8 cellular contexts compared by ENCODE assay signal in the genomic region with DNA sequence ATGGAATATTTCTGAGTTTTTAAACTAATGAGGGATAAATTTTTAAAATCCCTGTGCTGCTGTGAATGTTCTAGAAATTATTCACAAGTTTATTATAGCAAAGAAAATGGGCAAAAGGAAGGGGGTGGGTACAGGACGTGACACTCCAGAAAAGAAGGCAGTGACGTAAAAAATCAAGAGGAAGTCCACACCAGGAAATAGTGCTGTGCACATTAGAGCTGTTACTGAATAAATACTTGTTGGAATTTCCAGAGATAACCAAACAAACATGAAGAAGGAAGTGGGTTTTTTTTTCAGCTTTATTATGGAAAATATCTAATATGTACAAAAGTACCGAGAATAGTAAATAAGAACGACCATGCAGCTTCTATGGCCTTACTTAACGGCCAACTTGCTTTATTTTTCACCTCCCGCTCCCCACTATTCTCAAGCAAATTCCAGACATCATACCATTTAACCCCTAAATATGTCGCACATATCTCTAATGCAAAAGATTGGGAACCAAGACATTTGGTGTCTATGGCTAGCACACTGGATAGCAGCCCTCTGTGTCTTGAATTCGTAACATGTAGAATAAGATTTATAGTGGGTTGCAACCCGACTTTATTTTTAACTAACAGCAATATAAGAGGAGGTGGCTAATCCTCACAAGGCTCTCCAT. TPM values are rescaled to one million over a fixed set of nuclear protein-coding genes. Genes with fewer than 3 reads are reported as not detected.
A peak's percentile ranks its signal among the peaks of the same experiment; 100 is the strongest.
DNase-seq lines count a peak whose midpoint lies in the region; ATAC-seq and TF ChIP-seq lines count a peak whose summit lies in the region.

No MANE protein-coding gene starts in this region.

- H3K27me3 ChIP-seq in iPS-15b (ENCODE audit: control insufficient read depth, insufficient read depth, low read length) = no peaks in the 10 kb centered on the region

- no peak for TF ChIP-seq CTCF in astrocyte of the cerebellum (IDR thresholded peaks at IDR 0.05; ENCODE audit: low read depth, low read length, missing control alignments)

- H3K4me3 Mint-ChIP-seq in activated CD4-positive, alpha-beta T cell treated with anti-CD3 and anti-CD28 coated beads, Interleukin-2, amount 10 ng/mL, durations not matched to agents 7 days and 5 days = peak overlapping the region; percentile 93

- peak overlapping the region; percentile 18 for H3K9ac ChIP-seq in iPS-15b (ENCODE audit: low read depth, low read length)

- H3K9me3 ChIP-seq in iPS-15b (ENCODE audit: control insufficient read depth, insufficient read depth, low read length) = no peaks in the 10 kb centered on the region

- peaks cover 54% of the 10 kb centered on the region for H3K4me1 Mint-ChIP-seq in activated CD4-positive, alpha-beta T cell treated with anti-CD3 and anti-CD28 coated beads, Interleukin-2, amount 10 ng/mL, durations not matched to agents 7 days and 5 days

- H3K27me3 Mint-ChIP-seq in activated CD4-positive, alpha-beta T cell treated with anti-CD3 and anti-CD28 coated beads, Interleukin-2, amount 10 ng/mL, durations not matched to agents 7 days and 5 days = no peaks in the 10 kb centered on the region

- H3K4me3 ChIP-seq in astrocyte of the cerebellum (ENCODE audit: low read depth, low read length) = peak overlapping the region; percentile 78
- H3K4me3 ChIP-seq in iPS-15b (ENCODE audit: low read depth, low read length) = peak overlapping the region; percentile 73
- H3K4me3 ChIP-seq in skeletal muscle cell (ENCODE audit: low read depth, low read length) = peak overlapping the region; percentile 75

- in situ Hi-C loops in astrocyte of the cerebellum (cut with HindIII; ENCODE audit: low sequenced_read_pairs) = no loop called here

- peak; percentile 6 for ATAC-seq in HG02885 (IDR thresholded peaks at IDR 0.05; ENCODE audit: poor library complexity, unreplicated experiment)
- no peak for ATAC-seq in GM19467 (IDR thresholded peaks at IDR 0.05; ENCODE audit: unreplicated experiment)

- peak; percentile 52 for DNase-seq in activated CD4-positive, alpha-beta T cell treated with anti-CD3 and anti-CD28 coated beads, Interleukin-2, amount 10 ng/mL, durations not matched to agents 7 days and 5 days
- DNase-seq in activated CD4-positive, alpha-beta T cell treated with anti-CD3 and anti-CD28 coated beads, Interleukin-2, amount 50 U/mL, for 1 hour = no peak
- DNase-seq in NCI-H748 treated with DMSO at 0.1 percent for 48 hours (lab: John Stamatoyannopoulos, UW) (peak; percentile 55), astrocyte of the cerebellum (ENCODE audit: low read depth) (no peak), skeletal muscle cell (ENCODE audit: low read depth) (peak; percentile 37)

- CTCF ChIA-PET in activated CD4-positive, alpha-beta T cell treated with anti-CD3 and anti-CD28 coated beads, Interleukin-2, amount 10 ng/mL, durations not matched to agents 7 days and 5 days (lab: Charles Lee) = interaction anchor here (0.7 to 3.8 kb wide), 6 partner anchors 10 to 30 kb away, joined by 4 to 15 read pairs (median 5); no protein-coding TSS in a partner anchor

- no peaks in the 10 kb centered on the region for H3K9me3 Mint-ChIP-seq in activated CD4-positive, alpha-beta T cell treated with anti-CD3 and anti-CD28 coated beads, Interleukin-2, amount 10 ng/mL, durations not matched to agents 7 days and 5 days

- POLR2A ChIA-PET in activated CD4-positive, alpha-beta T cell treated with anti-CD3 and anti-CD28 coated beads, Interleukin-2, amount 10 ng/mL, durations not matched to agents 7 days and 5 days (lab: Charles Lee) = interaction anchor here (0.7 to 1.8 kb wide), 3 partner anchors 12 to 52 kb away, joined by 4 to 18 read pairs (median 4); no protein-coding TSS in a partner anchor

- H3K27ac Mint-ChIP-seq in activated CD4-positive, alpha-beta T cell treated with anti-CD3 and anti-CD28 coated beads, Interleukin-2, amount 10 ng/mL, durations not matched to agents 7 days and 5 days = peak overlapping the region; percentile 98

- H3K4me1 ChIP-seq in iPS-15b (ENCODE audit: control insufficient read depth, insufficient read depth, low read length) = peaks cover 17% of the 10 kb centered on the region

- H3K36me3 Mint-ChIP-seq in activated CD4-positive, alpha-beta T cell treated with anti-CD3 and anti-CD28 coated beads, Interleukin-2, amount 10 ng/mL, durations not matched to agents 7 days and 5 days (ENCODE audit: low read depth) = peaks cover 46% of the 10 kb centered on the region

- H3K36me3 ChIP-seq in iPS-15b (ENCODE audit: control insufficient read depth, insufficient read depth, low read length) = no peaks in the 10 kb centered on the region

RNA-seq across cellular contexts. Expression of gene NDUFV2, which starts 0.6 kb away (rescaled TPM):
- 100 to 1,000 TPM; 177 to 185 TPM for total RNA-seq in activated CD4-positive, alpha-beta T cell treated with anti-CD3 and anti-CD28 coated beads, Interleukin-2, amount 10 ng/mL, durations not matched to agents 7 days and 5 days

RNA-seq across cellular contexts. Expression of gene ANKRD12, which starts 34.7 kb away (rescaled TPM):
- 100 to 1,000 TPM in 1 of 2 experiments, 10 to 100 TPM in 1; 79.4 to 107 TPM for total RNA-seq in activated CD4-positive, alpha-beta T cell treated with anti-CD3 and anti-CD28 coated beads, Interleukin-2, amount 10 ng/mL, durations not matched to agents 7 days and 5 days

Comparison
In these comparisons a context has a peak if more than half of its experiments do, and no peak if none do; other contexts are left out.
1. DNase-seq: peak in activated CD4-positive, alpha-beta T cell treated with anti-CD3 and anti-CD28 coated beads, Interleukin-2, amount 10 ng/mL, durations not matched to agents 7 days and 5 days (single experiment), NCI-H748 treated with DMSO at 0.1 percent for 48 hours (single experiment) and skeletal muscle cell (single experiment); none in activated CD4-positive, alpha-beta T cell treated with anti-CD3 and anti-CD28 coated beads, Interleukin-2, amount 50 U/mL, for 1 hour (single experiment) and astrocyte of the cerebellum (single experiment).
2. Peak in every context shown above with its lines, with median percentiles within 50 percentile points of each other: H3K4me3 ChIP-seq.